ENCODE assay signal across 17 cellular contexts in genomic region chr7:117025891-117026290, GRCh38.
DNase-seq lines count a peak whose midpoint lies in the region; ATAC-seq, FAIRE-seq and TF ChIP-seq lines count a peak whose summit lies in the region.
"Had no signal": no experiment of that assay in that cellular context is flagged by ENCODE, and none has a peak within 500 bp of the region (broad histone marks: within the 10 kb centered on the region; RNA-seq: fewer than 3 reads in every experiment).

No MANE protein-coding gene starts in this region.

- H3K27me3 ChIP-seq in endothelial cell of umbilical vein (ENCODE audit: control insufficient read depth in 2 of 2, insufficient read depth in 2 of 2, low read length in 2 of 2) (no peaks in the 10 kb centered on the region), A673 (replicated peaks; ENCODE audit: insufficient read depth, low read depth, low read length, poor library complexity) (no peaks in the 10 kb centered on the region)

- H3K9ac ChIP-seq in endothelial cell of umbilical vein (replicated peaks; ENCODE audit: extremely low read depth, insufficient read depth, low read length) = peak overlapping the region; percentile 57

- TF ChIP-seq POLR2A in H54 (IDR thresholded peaks at IDR 0.05; ENCODE audit: low read depth, low read length) (no peak), endothelial cell of umbilical vein (IDR thresholded peaks at IDR 0.05; ENCODE audit: low read depth, low read length) (no peak)

- H2AFZ ChIP-seq in endothelial cell of umbilical vein (ENCODE audit: low read depth, low read length) = no peak overlapping the region

- POLR2A ChIA-PET in endothelial cell of umbilical vein (lab: Charles Lee) = no interaction called here
- POLR2A ChIA-PET in A673 (lab: Charles Lee; ENCODE audit: low non-redundant PET) = interaction anchor here (0.6 kb wide), 1 partner anchor 555 kb away, joined by 3 read pairs; no protein-coding TSS in a partner anchor

- peak overlapping the region; percentile 66 for H3K27ac Mint-ChIP-seq in osteocyte (ENCODE audit: unreplicated experiment)
- H3K27ac Mint-ChIP-seq in natural killer cell treated with Interleukin-12 subunit alpha and Interleukin-12 subunit beta and Interleukin-15 and Interleukin-18, amount 100 ng/mL, for 72 hours = no peak overlapping the region
- H3K27ac Mint-ChIP-seq: B cell; CD4-positive, CD25-positive, alpha-beta regulatory T cell had no signal

- H3K9me3 ChIP-seq in endothelial cell of umbilical vein (replicated peaks; ENCODE audit: control insufficient read depth, insufficient read depth, low read length) (no peaks in the 10 kb centered on the region), A673 (ENCODE audit: low read depth, low read length, poor library complexity, severe bottlenecking) (peaks cover 13% of the 10 kb centered on the region)

- peaks cover 29% of the 10 kb centered on the region for H3K79me2 ChIP-seq in endothelial cell of umbilical vein (ENCODE audit: control insufficient read depth, insufficient read depth, low read length)

- peak overlapping the region in 1 of 3 experiments; percentile 27 for H3K4me3 ChIP-seq in endothelial cell of umbilical vein (replicated peaks in 1 of 3; ENCODE audit: insufficient read depth in 1 of 3, low read depth in 1 of 3, low read length in 3 of 3)
- H3K4me3 ChIP-seq in A673 (ENCODE audit: low read depth, low read length, poor library complexity, severe bottlenecking) = no peak overlapping the region

- FAIRE-seq in H54 (lab: Jason Lieb, UNC) (peak; percentile 20), endothelial cell of umbilical vein (lab: Jason Lieb, UNC) (peak; percentile 83)
- FAIRE-seq: G401.6, GM12891, GM18507, HTR-8/SVneo had no signal

- TF ChIP-seq CTCF in endothelial cell of umbilical vein (IDR thresholded peaks at IDR 0.05; ENCODE audit: extremely low read depth in 1 of 2, insufficient read depth in 1 of 2, low read depth in 1 of 2, low read length in 2 of 2) (no peak), osteocyte (IDR thresholded peaks at IDR 0.05) (no peak), A673 (conservative IDR thresholded peaks at IDR 0.05; ENCODE audit: low read depth, low read length) (no peak)

- intact Hi-C loops in endothelial cell of umbilical vein (cut with micrococcal nuclease) (loop anchor here (5.0 kb wide), 1 partner anchor 154 kb away; no protein-coding TSS in a partner anchor), A673 (cut with micrococcal nuclease; ENCODE audit: unreplicated experiment) (no loop called here)

- dilution Hi-C loops in endothelial cell of umbilical vein (cut with MboI; ENCODE audit: extremely low pct_ligation_motif_present, low sequenced_read_pairs) = no loop called here

- no peak for ATAC-seq in natural killer cell treated with Interleukin-12 subunit alpha and Interleukin-12 subunit beta and Interleukin-15 and Interleukin-18, amount 100 ng/mL, for 72 hours
- no peak for ATAC-seq in GM21390 (IDR thresholded peaks at IDR 0.05; ENCODE audit: unreplicated experiment)

- H4K20me1 ChIP-seq in endothelial cell of umbilical vein (replicated peaks; ENCODE audit: control insufficient read depth, extremely low read depth, insufficient read depth, low read length) = no peaks in the 10 kb centered on the region

- H3K9me3 Mint-ChIP-seq in osteocyte (ENCODE audit: unreplicated experiment) = peaks cover 10% of the 10 kb centered on the region
- peaks cover 3% of the 10 kb centered on the region for H3K9me3 Mint-ChIP-seq in natural killer cell treated with Interleukin-12 subunit alpha and Interleukin-12 subunit beta and Interleukin-15 and Interleukin-18, amount 100 ng/mL, for 72 hours

- in situ Hi-C loops in SK-MEL-5 (cut with HindIII; ENCODE audit: low pct_unique_long_range_greater_than_20kb, low sequenced_read_pairs) = no loop called here

- H3K9me1 ChIP-seq in endothelial cell of umbilical vein (replicated peaks; ENCODE audit: control insufficient read depth, extremely low read depth, insufficient read depth, low read length) = no peaks in the 10 kb centered on the region

- H3K4me3 Mint-ChIP-seq in osteocyte (ENCODE audit: unreplicated experiment) = no peak overlapping the region
- H3K4me3 Mint-ChIP-seq in natural killer cell treated with Interleukin-12 subunit alpha and Interleukin-12 subunit beta and Interleukin-15 and Interleukin-18, amount 100 ng/mL, for 72 hours = no peak overlapping the region
- H3K4me3 Mint-ChIP-seq: B cell; CD4-positive, CD25-positive, alpha-beta regulatory T cell had no signal

- no peak for DNase-seq in H54 (ENCODE audit: insufficient read length, low spot score)
- peak; percentile 78 for DNase-seq in SK-MEL-5 (ENCODE audit: low read depth, low spot score)
- peak; percentile 83 for DNase-seq in endothelial cell of umbilical vein (ENCODE audit: low read depth, low spot score)
- DNase-seq in osteocyte (ENCODE audit: extremely low spot score, unreplicated experiment) = no peak
- DNase-seq in A673 (ENCODE audit: low spot score) = no peak
- DNase-seq in natural killer cell treated with Interleukin-12 subunit alpha and Interleukin-12 subunit beta and Interleukin-15 and Interleukin-18, amount 100 ng/mL, for 72 hours (ENCODE audit: low spot score) = no peak
- DNase-seq: CD4-positive, CD25-positive, alpha-beta regulatory T cell; H7; NCI-H1930; NCI-H526 treated with DMSO at 0.1 percent for 48 hours; SIG-M5 had no signal

- CTCF ChIA-PET in endothelial cell of umbilical vein (lab: Charles Lee) (interaction anchor here (1.0 to 2.0 kb wide), 3 partner anchors 17 to 101 kb away, joined by 4 to 7 read pairs (median 5); no protein-coding TSS in a partner anchor), A673 (lab: Charles Lee) (no interaction called here)

- BruUV-seq in endothelial cell of umbilical vein (replicated peaks; lab: Mats Ljungman, UMichigan) = no TSS peak
- no TSS peak for BruUV-seq in A673 (replicated peaks; lab: Mats Ljungman, UMichigan)

- H3K27ac ChIP-seq in endothelial cell of umbilical vein (ENCODE audit: insufficient read depth, low read depth, low read length) = peak overlapping the region; percentile 75
- H3K27ac ChIP-seq in A673 (ENCODE audit: low read depth, low read length, poor library complexity, severe bottlenecking) = no peak overlapping the region

- H3K36me3 Mint-ChIP-seq in osteocyte (ENCODE audit: unreplicated experiment) = peaks cover 25% of the 10 kb centered on the region
- no peaks in the 10 kb centered on the region for H3K36me3 Mint-ChIP-seq in natural killer cell treated with Interleukin-12 subunit alpha and Interleukin-12 subunit beta and Interleukin-15 and Interleukin-18, amount 100 ng/mL, for 72 hours

- H3K4me2 ChIP-seq in endothelial cell of umbilical vein (ENCODE audit: insufficient read depth, low read length) = peak overlapping the region; percentile 80

- peaks cover 52% of the 10 kb centered on the region for H3K4me1 Mint-ChIP-seq in osteocyte (ENCODE audit: unreplicated experiment)
- peaks cover 7 to 10% of the 10 kb centered on the region in 2 donors for H3K4me1 Mint-ChIP-seq in natural killer cell treated with Interleukin-12 subunit alpha and Interleukin-12 subunit beta and Interleukin-15 and Interleukin-18, amount 100 ng/mL, for 72 hours (ENCODE audit: low read depth in 2 of 2)
- H3K4me1 Mint-ChIP-seq: B cell had no signal

- H3K4me1 ChIP-seq in endothelial cell of umbilical vein (ENCODE audit: control insufficient read depth, extremely low read depth, insufficient read depth, low read length) (peaks cover 22% of the 10 kb centered on the region), A673 (ENCODE audit: insufficient read depth, low read length, poor library complexity, severe bottlenecking) (peaks cover 1% of the 10 kb centered on the region)

- H3K36me3 ChIP-seq in endothelial cell of umbilical vein (ENCODE audit: control insufficient read depth in 2 of 2, extremely low read depth in 1 of 2, insufficient read depth in 2 of 2, low read length in 2 of 2) = no peaks in the 10 kb centered on the region
- peaks cover 2% of the 10 kb centered on the region for H3K36me3 ChIP-seq in A673 (ENCODE audit: insufficient read depth, low read length, poor library complexity, severe bottlenecking)

- H3K27me3 Mint-ChIP-seq in osteocyte (ENCODE audit: unreplicated experiment) = no peaks in the 10 kb centered on the region
- H3K27me3 Mint-ChIP-seq in natural killer cell treated with Interleukin-12 subunit alpha and Interleukin-12 subunit beta and Interleukin-15 and Interleukin-18, amount 100 ng/mL, for 72 hours = no peaks in the 10 kb centered on the region
- H3K27me3 Mint-ChIP-seq: B cell; CD4-positive, CD25-positive, alpha-beta regulatory T cell had no signal

TF ChIP-seq in endothelial cell of umbilical vein, 7 proteins besides CTCF, POLR2A, EP300 and RAD21:
- TF ChIP-seq POLR2AphosphoS5 (IDR thresholded peaks at IDR 0.05; ENCODE audit: insufficient read depth, low read depth, low read length) (no peak), FOS (IDR thresholded peaks at IDR 0.05; ENCODE audit: borderline replicate concordance, insufficient read depth, low read length) (no peak), MYC (IDR thresholded peaks at IDR 0.05; ENCODE audit: low read depth, low read length) (no peak), GATA2 (IDR thresholded peaks at IDR 0.05; ENCODE audit: insufficient read depth, insufficient read length, low read depth, low read length) (no peak), JUN (IDR thresholded peaks at IDR 0.05; ENCODE audit: borderline replicate concordance, insufficient read depth, insufficient read length, low read depth) (peak; percentile 5)

Comparison
In these comparisons a context has a peak if more than half of its experiments do, and no peak if none do; other contexts are left out.
1. DNase-seq: peak in SK-MEL-5 (single experiment) and endothelial cell of umbilical vein (single experiment); none in H54 (single experiment), osteocyte (single experiment), A673 (single experiment) and natural killer cell treated with Interleukin-12 subunit alpha and Interleukin-12 subunit beta and Interleukin-15 and Interleukin-18, amount 100 ng/mL, for 72 hours (single experiment).